13 cellular contexts compared by ENCODE assay signal in the genomic region with DNA sequence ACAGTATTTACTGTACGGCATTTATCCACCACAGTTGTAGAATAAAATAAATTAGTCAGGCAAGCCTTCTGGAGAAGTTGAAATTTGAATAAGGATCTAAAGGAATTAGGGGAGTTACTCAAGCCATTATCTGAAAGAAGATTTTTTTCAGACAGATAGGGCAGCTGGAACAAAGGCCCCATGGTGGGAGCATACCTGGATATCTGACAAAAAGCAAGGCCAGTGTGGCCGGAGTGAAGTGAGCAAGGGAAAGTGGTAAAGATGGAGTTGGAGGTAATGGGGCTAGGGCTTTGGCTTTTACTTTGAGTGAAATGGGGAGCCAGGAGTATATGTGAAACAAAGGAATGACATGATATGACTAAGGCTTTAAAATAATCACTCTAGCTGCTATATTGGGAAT. TPM values are rescaled to one million over a fixed set of nuclear protein-coding genes. Genes with fewer than 3 reads are reported as not detected.
DNase-seq lines count a peak whose midpoint lies in the region; ATAC-seq and TF ChIP-seq lines count a peak whose summit lies in the region.
"Had no signal": no experiment of that assay in that cellular context is flagged by ENCODE, and none has a peak within 500 bp of the region (broad histone marks: within the 10 kb centered on the region; RNA-seq: fewer than 3 reads in every experiment).

No MANE protein-coding gene starts in this region.

- no peak for TF ChIP-seq CTCF in CD4-positive, alpha-beta T cell (IDR thresholded peaks at IDR 0.05)
- no peak for TF ChIP-seq CTCF in endodermal cell (conservative IDR thresholded peaks at IDR 0.05)
- TF ChIP-seq CTCF in progenitor cell of endocrine pancreas (IDR thresholded peaks at IDR 0.05; ENCODE audit: unreplicated experiment): no peak
- TF ChIP-seq CTCF in A673 (conservative IDR thresholded peaks at IDR 0.05; ENCODE audit: low read depth, low read length): no peak

- no peak overlapping the region for H3K4me3 Mint-ChIP-seq in CD4-positive, alpha-beta T cell
- no peak overlapping the region for H3K4me3 Mint-ChIP-seq in endodermal cell
- no peak overlapping the region for H3K4me3 Mint-ChIP-seq in progenitor cell of endocrine pancreas (ENCODE audit: low read depth)

- peak overlapping the region; percentile 41 for H3K27ac Mint-ChIP-seq in CD4-positive, alpha-beta T cell
- H3K27ac Mint-ChIP-seq in endodermal cell (no peak overlapping the region), progenitor cell of endocrine pancreas (peak overlapping the region; percentile 51)

- no peaks in the 10 kb centered on the region for H3K36me3 ChIP-seq in HUES48 (ENCODE audit: control insufficient read depth, insufficient read depth, low read length)
- no peaks in the 10 kb centered on the region for H3K36me3 ChIP-seq in endodermal cell (ENCODE audit: control insufficient read depth, insufficient read depth, low read length)
- no peaks in the 10 kb centered on the region for H3K36me3 ChIP-seq in A673 (ENCODE audit: insufficient read depth, low read length, poor library complexity, severe bottlenecking)

- H3K27ac ChIP-seq in CD4-positive, alpha-beta T cell (ENCODE audit: low read depth, low read length): no peak overlapping the region
- H3K27ac ChIP-seq in HUES48 (ENCODE audit: low read depth, low read length) (no peak overlapping the region), endodermal cell (ENCODE audit: low read depth, low read length) (no peak overlapping the region), A673 (ENCODE audit: low read depth, low read length, poor library complexity, severe bottlenecking) (no peak overlapping the region)

- WGBS in endodermal cell (ENCODE audit: insufficient coverage in 1 of 2, insufficient read length in 1 of 2), 2 experiments: 50 to 70% methylated on average over 2 of the region's 2 CpGs

- intact Hi-C loops in CD4-positive, alpha-beta T cell (cut with DNase I, micrococcal nuclease): no loop called here
- intact Hi-C loops in A673 (cut with micrococcal nuclease; ENCODE audit: unreplicated experiment): no loop called here

- POLR2A ChIA-PET in CD4-positive, alpha-beta T cell (lab: Charles Lee): interaction anchor here (0.5 to 6.0 kb wide), 4 partner anchors 11 to 199 kb away, joined by 3 to 54 read pairs (median 4); no protein-coding TSS in a partner anchor
- POLR2A ChIA-PET in A673 (lab: Charles Lee; ENCODE audit: low non-redundant PET): no interaction called here

- H3K4me3 ChIP-seq in HUES48 (ENCODE audit: low read depth, low read length) (no peak overlapping the region), endodermal cell (ENCODE audit: low read length) (no peak overlapping the region), A673 (ENCODE audit: low read depth, low read length, poor library complexity, severe bottlenecking) (no peak overlapping the region)

- H3K9me3 Mint-ChIP-seq in CD4-positive, alpha-beta T cell: peaks cover 12% of the 10 kb centered on the region
- H3K9me3 Mint-ChIP-seq in endodermal cell: peaks cover 25% of the 10 kb centered on the region
- peaks cover 17% of the 10 kb centered on the region for H3K9me3 Mint-ChIP-seq in progenitor cell of endocrine pancreas (ENCODE audit: low read depth)

- BruUV-seq in A673 (replicated peaks; lab: Mats Ljungman, UMichigan): no TSS peak

- H3K9me3 ChIP-seq in CD4-positive, alpha-beta T cell (ENCODE audit: control insufficient read depth, low read length): peaks cover 9% of the 10 kb centered on the region
- H3K9me3 ChIP-seq in HUES48 (ENCODE audit: control insufficient read depth, insufficient read depth, low read length) (0 out of 2 replicates have a peak, but pooled peaks cover 4% of the 10 kb centered on the region), endodermal cell (ENCODE audit: control insufficient read depth, low read length) (peaks cover 29% of the 10 kb centered on the region), A673 (ENCODE audit: low read depth, low read length, poor library complexity, severe bottlenecking) (no peaks in the 10 kb centered on the region)
- H3K9me3 ChIP-seq: SK-N-SH had no signal

- peaks cover 55% of the 10 kb centered on the region for H3K36me3 Mint-ChIP-seq in CD4-positive, alpha-beta T cell (ENCODE audit: low read depth)
- H3K36me3 Mint-ChIP-seq in endodermal cell (ENCODE audit: low read depth) (peaks cover 8% of the 10 kb centered on the region), progenitor cell of endocrine pancreas (ENCODE audit: insufficient read depth) (peaks cover 15% of the 10 kb centered on the region)

- H3K4me1 ChIP-seq in HUES48 (ENCODE audit: control insufficient read depth, insufficient read depth, low read length) (peaks cover 3% of the 10 kb centered on the region; the same call in 1 of the 2 replicates), endodermal cell (ENCODE audit: control insufficient read depth, insufficient read depth, low read length) (no peaks in the 10 kb centered on the region), A673 (ENCODE audit: insufficient read depth, low read length, poor library complexity, severe bottlenecking) (no peaks in the 10 kb centered on the region)

- ATAC-seq in CD4-positive, alpha-beta T cell (ENCODE audit: poor library complexity): no peak
- no peak for ATAC-seq in esophagus mucosa

- CTCF ChIA-PET in CD4-positive, alpha-beta T cell (lab: Charles Lee): interaction anchor here (0.6 to 3.3 kb wide), 3 partner anchors 12 to 78 kb away, joined by 3 to 11 read pairs (median 6); partner anchors contain the start of gene PDE3B
- CTCF ChIA-PET in A673 (lab: Charles Lee): no interaction called here

- no peak for DNase-seq in CD4-positive, alpha-beta T cell
- DNase-seq in endodermal cell: peak; percentile 74
- DNase-seq in progenitor cell of endocrine pancreas (ENCODE audit: low spot score, unreplicated experiment): no peak
- no peak for DNase-seq in DMS53 (lab: John Stamatoyannopoulos, UW)
- DNase-seq in A673 (ENCODE audit: low spot score): no peak
- DNase-seq: GF-D8, HCEC 1CT, NCI-H187, NCI-H226, SHP77 treated with DMSO at 0.1 percent for 48 hours, SK-N-SH had no signal

- H3K9ac ChIP-seq in HUES48 (ENCODE audit: low read depth, low read length): 0 out of 2 replicates have a peak overlapping the region, but pooled peaks have one; percentile 1
- H3K9ac ChIP-seq in endodermal cell (ENCODE audit: extremely low read depth, low read length, poor library complexity, severe bottlenecking): no peak overlapping the region
- H3K9ac ChIP-seq: SK-N-SH had no signal

- H3K27me3 ChIP-seq in CD4-positive, alpha-beta T cell (ENCODE audit: control insufficient read depth, insufficient read depth, low read length): no peaks in the 10 kb centered on the region
- no peaks in the 10 kb centered on the region for H3K27me3 ChIP-seq in HUES48 (ENCODE audit: control insufficient read depth, insufficient read depth, low read length)
- H3K27me3 ChIP-seq in endodermal cell (ENCODE audit: control insufficient read depth, insufficient read depth, low read length, poor library complexity, severe bottlenecking): peaks cover 100% of the 10 kb centered on the region
- H3K27me3 ChIP-seq in A673 (replicated peaks; ENCODE audit: insufficient read depth, low read depth, low read length, poor library complexity): no peaks in the 10 kb centered on the region

- H3K4me1 Mint-ChIP-seq in CD4-positive, alpha-beta T cell (ENCODE audit: low read depth): peaks cover 73% of the 10 kb centered on the region
- H3K4me1 Mint-ChIP-seq in endodermal cell (no peaks in the 10 kb centered on the region), progenitor cell of endocrine pancreas (ENCODE audit: low read depth) (peaks cover 23% of the 10 kb centered on the region)

- no peaks in the 10 kb centered on the region for H3K27me3 Mint-ChIP-seq in CD4-positive, alpha-beta T cell
- H3K27me3 Mint-ChIP-seq in endodermal cell (ENCODE audit: insufficient read depth): peaks cover 93% of the 10 kb centered on the region
- no peaks in the 10 kb centered on the region for H3K27me3 Mint-ChIP-seq in progenitor cell of endocrine pancreas

RNA-seq across cellular contexts. Expression of gene PSMA1, which starts 45.7 kb away (rescaled TPM):
- 100 to 1,000 TPM; 170 to 175 TPM for total RNA-seq in CD4-positive, alpha-beta T cell
- total RNA-seq in endodermal cell (100 to 1,000 TPM; 171 to 214 TPM), progenitor cell of endocrine pancreas (144 and 147 TPM in 2 replicates), esophagus mucosa (106 TPM), A673 (2021) (238 and 267 TPM in 2 replicates)
- 208 TPM for polyA plus RNA-seq in endodermal cell (2013, experiment 1 of 2)
- 206 TPM for polyA plus RNA-seq in endodermal cell (2013, experiment 2 of 2)
